8 cellular contexts compared by ENCODE assay signal in genomic region chr3:15332405-15333098, GRCh38. TPM values are rescaled to one million over a fixed set of nuclear protein-coding genes. Genes with fewer than 3 reads are reported as not detected.
DNase-seq lines count a peak whose midpoint lies in the region; ATAC-seq and TF ChIP-seq lines count a peak whose summit lies in the region.

TSS of gene SH3BP5 (minus strand) at chr3:15332586. CDS start at chr3:15332408, 178 bp downstream.

- H3K27ac ChIP-seq in CD8-positive, alpha-beta T cell (ENCODE audit: low read depth, low read length) = peak within 1 kb of the TSS; percentile 67
- H3K27ac ChIP-seq in SJCRH30 (no peak within 1 kb of the TSS), neural progenitor cell (no peak within 1 kb of the TSS)

- peak; percentile 76 for TF ChIP-seq CTCF in CD8-positive, alpha-beta T cell (IDR thresholded peaks at IDR 0.05)
- TF ChIP-seq CTCF in neural progenitor cell (IDR thresholded peaks at IDR 0.05) = peak; percentile 64

- no peaks in the 10 kb centered on the region for H3K9me3 Mint-ChIP-seq in CD8-positive, alpha-beta T cell
- H3K9me3 Mint-ChIP-seq in neural progenitor cell = no peaks in the 10 kb centered on the region

- no peaks in the 10 kb centered on the region for H4K20me1 ChIP-seq in neural progenitor cell (ENCODE audit: low read depth)

- peak within 1 kb of the TSS; percentile 100 for H2AFZ ChIP-seq in neural progenitor cell (replicated peaks)

- no peaks in the 10 kb centered on the region for H3K36me3 ChIP-seq in CD8-positive, alpha-beta T cell (ENCODE audit: insufficient read depth, low read length)
- no peaks in the 10 kb centered on the region for H3K36me3 ChIP-seq in SJCRH30
- H3K36me3 ChIP-seq in neural progenitor cell = no peaks in the 10 kb centered on the region

- peaks cover 37% of the 10 kb centered on the region for H3K4me1 ChIP-seq in CD8-positive, alpha-beta T cell (ENCODE audit: insufficient read depth, low read length)
- H3K4me1 ChIP-seq in SJCRH30 (peaks cover 25% of the 10 kb centered on the region), neural progenitor cell (peaks cover 20% of the 10 kb centered on the region)

- H3K9ac ChIP-seq in neural progenitor cell = peak within 1 kb of the TSS; percentile 22

- no peaks in the 10 kb centered on the region for H3K27me3 Mint-ChIP-seq in CD8-positive, alpha-beta T cell (ENCODE audit: low read depth)
- H3K27me3 Mint-ChIP-seq in neural progenitor cell (ENCODE audit: insufficient read depth, low read depth) = peaks cover 10% of the 10 kb centered on the region

- H3K4me2 ChIP-seq in neural progenitor cell = peak within 1 kb of the TSS; percentile 98

- intact Hi-C loops in CD8-positive, alpha-beta T cell (cut with DNase I, micrococcal nuclease) = loop anchor here (1.0 to 5.0 kb wide), 5 partner anchors 40 to 270 kb away; partner anchors contain the start of gene CAPN7 (in 2 of the 2)

- peak within 1 kb of the TSS; percentile 97 for H3K4me3 ChIP-seq in CD8-positive, alpha-beta T cell (ENCODE audit: low read depth, low read length)
- peak within 1 kb of the TSS; percentile 91 for H3K4me3 ChIP-seq in SJCRH30
- peak within 1 kb of the TSS; percentile 85 for H3K4me3 ChIP-seq in neural progenitor cell

- ATAC-seq in CD8-positive, alpha-beta T cell = peak; percentile 91
- ATAC-seq in GM19438 (IDR thresholded peaks at IDR 0.05; ENCODE audit: low read depth, unreplicated experiment) = peak; percentile 74

- DNase-seq in CD8-positive, alpha-beta T cell = peak; percentile 46 to 84 (median 68)
- peak; percentile 61 for DNase-seq in HK-2 (ENCODE audit: unreplicated experiment)
- DNase-seq in SJCRH30 = peak; percentile 55 to 73
- DNase-seq in activated naive CD4-positive, alpha-beta T cell (lab: John Stamatoyannopoulos, UW) = peak; percentile 17 to 68 (median 36)
- DNase-seq in foreskin melanocyte = peak; percentile 55
- DNase-seq in neural progenitor cell (ENCODE audit: low spot score) = peak; percentile 92
- peak; percentile 75 for DNase-seq in superior temporal gyrus (ENCODE audit: extremely low spot score)

- H3K79me2 ChIP-seq in neural progenitor cell (ENCODE audit: low read depth) = peaks cover 7% of the 10 kb centered on the region

- POLR2A ChIA-PET in CD8-positive, alpha-beta T cell (lab: Charles Lee) = interaction anchor here (0.7 to 2.7 kb wide), 9 partner anchors 8 to 126 kb away, joined by 3 to 16 read pairs (median 4); partner anchors contain the start of gene CAPN7

- CTCF ChIA-PET in CD8-positive, alpha-beta T cell (lab: Charles Lee) = interaction anchor here (0.6 to 5.6 kb wide), 29 partner anchors 8 to 130 kb away, joined by 3 to 127 read pairs (median 4); no protein-coding TSS in a partner anchor

- H3K4me1 Mint-ChIP-seq in CD8-positive, alpha-beta T cell (ENCODE audit: low read depth) = peaks cover 50% of the 10 kb centered on the region
- peaks cover 34% of the 10 kb centered on the region for H3K4me1 Mint-ChIP-seq in neural progenitor cell

- H3K9me3 ChIP-seq in CD8-positive, alpha-beta T cell (ENCODE audit: low read length) = no peaks in the 10 kb centered on the region
- H3K9me3 ChIP-seq in SJCRH30 (replicated peaks) (no peaks in the 10 kb centered on the region), neural progenitor cell (ENCODE audit: low read depth) (no peaks in the 10 kb centered on the region)

- H3K4me3 Mint-ChIP-seq in CD8-positive, alpha-beta T cell = peak within 1 kb of the TSS; percentile 91
- peak within 1 kb of the TSS; percentile 93 for H3K4me3 Mint-ChIP-seq in neural progenitor cell

- peaks cover 26% of the 10 kb centered on the region for H3K36me3 Mint-ChIP-seq in CD8-positive, alpha-beta T cell
- no peaks in the 10 kb centered on the region for H3K36me3 Mint-ChIP-seq in neural progenitor cell

- H3F3A ChIP-seq in neural progenitor cell (ENCODE audit: low read depth) = peaks cover 17% of the 10 kb centered on the region

- H3K27ac Mint-ChIP-seq in CD8-positive, alpha-beta T cell = peak within 1 kb of the TSS; percentile 90
- peak within 1 kb of the TSS; percentile 72 for H3K27ac Mint-ChIP-seq in neural progenitor cell

- H3K27me3 ChIP-seq in CD8-positive, alpha-beta T cell (ENCODE audit: insufficient read depth, low read length) = no peaks in the 10 kb centered on the region
- no peaks in the 10 kb centered on the region for H3K27me3 ChIP-seq in SJCRH30
- H3K27me3 ChIP-seq in neural progenitor cell = peaks cover 33% of the 10 kb centered on the region

RNA-seq across cellular contexts. Expression of gene SH3BP5, which starts in this region (rescaled TPM):
- total RNA-seq in CD8-positive, alpha-beta T cell = 1 to 10 TPM; 4.4 to 5.9 TPM
- total RNA-seq in SJCRH30 (2014; rRNA removed; shearing (Covaris generic)) = 8.1 and 8.5 TPM in 2 replicates
- 9.1 and 11.2 TPM in 2 replicates for total RNA-seq in neural progenitor cell (ENCODE audit: low replicate concordance)

Comparison
In these comparisons a context has a peak if more than half of its experiments do, and no peak if none do; other contexts are left out.
1. DNase-seq: peak in every context shown above with its lines; median percentile 92 in neural progenitor cell; 75 in superior temporal gyrus; 68 in CD8-positive, alpha-beta T cell; 64 in SJCRH30; 61 in HK-2; 55 in foreskin melanocyte; 36 in activated naive CD4-positive, alpha-beta T cell.